Comparison of ENCODE assay signal across 9 cellular contexts in the genomic region with DNA sequence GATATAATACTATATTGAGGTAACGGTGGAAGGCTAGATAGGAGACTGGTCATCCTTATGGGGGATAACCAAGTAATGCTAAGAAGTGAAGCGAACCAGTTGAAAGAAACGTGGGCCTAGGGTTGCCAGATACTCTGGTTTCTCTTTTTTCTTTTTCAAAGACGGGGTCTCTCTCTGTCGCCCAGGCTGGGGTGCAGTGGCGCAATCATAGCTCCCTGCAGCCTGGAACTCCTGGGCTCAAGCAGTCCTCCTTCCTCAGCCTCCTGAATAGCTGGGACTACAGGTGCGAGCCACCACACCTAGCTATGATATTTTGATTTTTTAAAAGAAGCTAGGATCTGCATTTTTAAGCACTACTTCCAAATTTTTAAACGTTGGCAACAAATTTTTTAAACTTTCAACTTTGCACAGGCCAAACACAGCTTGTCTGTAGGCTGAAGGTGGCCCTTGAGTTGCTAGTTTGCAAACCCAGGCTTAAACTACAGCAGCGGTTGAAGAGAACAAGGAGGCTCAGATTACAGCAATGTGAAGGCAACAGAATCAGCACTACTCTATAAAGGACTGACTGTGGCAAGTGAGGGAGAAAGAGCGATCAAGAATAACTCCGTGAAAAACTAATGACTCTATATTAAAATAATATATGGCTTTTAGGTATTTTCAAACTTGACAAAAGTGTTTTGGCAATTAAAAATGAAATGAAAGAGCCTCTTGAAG. TPM values are rescaled to one million over a fixed set of nuclear protein-coding genes. Genes with fewer than 3 reads are reported as not detected.
A peak's percentile ranks its signal among the peaks of the same experiment; 100 is the strongest.
DNase-seq lines count a peak whose midpoint lies in the region; TF ChIP-seq lines count a peak whose summit lies in the region.
"Had no signal": no experiment of that assay in that cellular context is flagged by ENCODE, and none has a peak within 500 bp of the region (broad histone marks: within the 10 kb centered on the region; RNA-seq: fewer than 3 reads in every experiment).

No MANE protein-coding gene starts in this region.

- peak overlapping the region; percentile 95 for H3K4me2 ChIP-seq in Loucy (ENCODE audit: low read depth, low read length, poor library complexity, severe bottlenecking)
- H3K4me2 ChIP-seq in neural cell (ENCODE audit: low read length) = peak overlapping the region; percentile 79

- no peaks in the 10 kb centered on the region for H3K9me3 Mint-ChIP-seq in CD14-positive monocyte

- H4K20me1 ChIP-seq in Loucy (ENCODE audit: insufficient read depth, low read length, poor library complexity, severe bottlenecking) = no peaks in the 10 kb centered on the region
- H4K20me1 ChIP-seq in neural cell (ENCODE audit: insufficient read depth) = no peaks in the 10 kb centered on the region

- H3K9me3 ChIP-seq in Loucy (ENCODE audit: insufficient read depth, low read depth, low read length) (no peaks in the 10 kb centered on the region), neural cell (ENCODE audit: low read length) (no peaks in the 10 kb centered on the region)

- peaks cover 2 to 3% of the 10 kb centered on the region in 2 donors for H3K36me3 Mint-ChIP-seq in CD14-positive monocyte

- peak overlapping the region; percentile 94 to 96 for H3K4me3 Mint-ChIP-seq in CD14-positive monocyte

- H3K36me3 ChIP-seq in Loucy (ENCODE audit: insufficient read depth, low read length) = no peaks in the 10 kb centered on the region
- H3K36me3 ChIP-seq in neural cell (ENCODE audit: insufficient read depth, low read length) = no peaks in the 10 kb centered on the region

- H3K9ac ChIP-seq in Loucy (ENCODE audit: low read depth, low read length, poor library complexity, severe bottlenecking) (peak overlapping the region; percentile 82), neural cell (ENCODE audit: low read length) (peak overlapping the region; percentile 82)

- H3K27ac ChIP-seq in coronary artery = peak overlapping the region in 1 of 2 donors; percentile 89
- peak overlapping the region; percentile 92 for H3K27ac ChIP-seq in neural cell (ENCODE audit: low read length)

- intact Hi-C loops in CD14-positive monocyte (cut with micrococcal nuclease) = loop anchor here in 1 of 2 donors (2.0 kb wide), 1 partner anchor 13 kb away; no protein-coding TSS in a partner anchor

- no peak for TF ChIP-seq EP300 in neural cell (conservative IDR thresholded peaks at IDR 0.05; ENCODE audit: poor library complexity, severe bottlenecking)

- H3K9me2 ChIP-seq in Loucy (replicated peaks; ENCODE audit: low read depth, low read length) = no peaks in the 10 kb centered on the region
- no peaks in the 10 kb centered on the region for H3K9me2 ChIP-seq in neural cell (ENCODE audit: insufficient read depth, low read length)

- H3K27me3 ChIP-seq in Loucy (ENCODE audit: insufficient read depth, low read length, poor library complexity, severe bottlenecking) = no peaks in the 10 kb centered on the region
- no peaks in the 10 kb centered on the region for H3K27me3 ChIP-seq in neural cell (ENCODE audit: insufficient read depth, low read depth, low read length)

- no peak for TF ChIP-seq CTCF in CD14-positive monocyte (IDR thresholded peaks at IDR 0.05)
- no peak for TF ChIP-seq CTCF in Loucy (conservative IDR thresholded peaks at IDR 0.05; ENCODE audit: low read length)
- TF ChIP-seq CTCF in coronary artery (IDR thresholded peaks at IDR 0.05) = no peak
- TF ChIP-seq CTCF in neural cell (IDR thresholded peaks at IDR 0.05; ENCODE audit: poor library complexity, severe bottlenecking) = no peak

- peak overlapping the region; percentile 100; the same call in 1 of the 2 replicates for H2AFZ ChIP-seq in Loucy (ENCODE audit: low read length)
- H2AFZ ChIP-seq in neural cell (ENCODE audit: low read depth, low read length) = peak overlapping the region; percentile 76

- H3F3A ChIP-seq in Loucy (ENCODE audit: low read depth) (no peaks in the 10 kb centered on the region), neural cell (ENCODE audit: insufficient read depth, low read length, poor library complexity, severe bottlenecking) (peaks cover 3% of the 10 kb centered on the region)

- H3K4me1 Mint-ChIP-seq in CD14-positive monocyte = peaks cover 27% of the 10 kb centered on the region

- H3K4me1 ChIP-seq in Loucy (ENCODE audit: insufficient read depth, low read length, poor library complexity, severe bottlenecking) = peaks cover 15% of the 10 kb centered on the region

- H3K79me2 ChIP-seq in Loucy (ENCODE audit: insufficient read depth, low read length) (peaks cover 9% of the 10 kb centered on the region; the same call in 1 of the 2 replicates), neural cell (replicated peaks; ENCODE audit: insufficient read depth, low read length) (peaks cover 13% of the 10 kb centered on the region)

- H3K4me3 ChIP-seq in Loucy (ENCODE audit: low read length, poor library complexity, severe bottlenecking) (peak overlapping the region; percentile 98), coronary artery (peak overlapping the region; percentile 98), neural cell (ENCODE audit: low read length) (peak overlapping the region; percentile 70)

- peaks cover 2 to 7% (median 2%) of the 10 kb centered on the region in 3 donors for H3K27me3 Mint-ChIP-seq in CD14-positive monocyte (ENCODE audit: low read depth in 3 of 3)

- no peak for DNase-seq in CD14-positive monocyte (ENCODE audit: low spot score)
- no peak for DNase-seq in coronary artery (ENCODE audit: low spot score)
- DNase-seq in NCI-H2081 treated with DMSO at 0.1 percent for 48 hours (lab: John Stamatoyannopoulos, UW) = no peak
- no peak for DNase-seq in NCI-H1092 (lab: John Stamatoyannopoulos, UW)
- DNase-seq in AML-193 (lab: John Stamatoyannopoulos, UW) = no peak
- no peak for DNase-seq in superior temporal gyrus (ENCODE audit: extremely low spot score)
- DNase-seq: left cardiac atrium had no signal

- H3K27ac Mint-ChIP-seq in CD14-positive monocyte = peak overlapping the region in 2 of 7 donors; percentile 87 to 89

- TF ChIP-seq RAD21 in neural cell (conservative IDR thresholded peaks at IDR 0.05) = no peak

TF ChIP-seq in neural cell, 6 proteins besides CTCF, POLR2A, EP300 and RAD21:
- no peak for TF ChIP-seq POLR2AphosphoS5 (IDR thresholded peaks at IDR 0.05)
- no peak for TF ChIP-seq TAF1 (IDR thresholded peaks at IDR 0.05; ENCODE audit: low read depth)
- no peak for TF ChIP-seq SMC3 (conservative IDR thresholded peaks at IDR 0.05; ENCODE audit: poor library complexity)
- TF ChIP-seq, protein P1, sequence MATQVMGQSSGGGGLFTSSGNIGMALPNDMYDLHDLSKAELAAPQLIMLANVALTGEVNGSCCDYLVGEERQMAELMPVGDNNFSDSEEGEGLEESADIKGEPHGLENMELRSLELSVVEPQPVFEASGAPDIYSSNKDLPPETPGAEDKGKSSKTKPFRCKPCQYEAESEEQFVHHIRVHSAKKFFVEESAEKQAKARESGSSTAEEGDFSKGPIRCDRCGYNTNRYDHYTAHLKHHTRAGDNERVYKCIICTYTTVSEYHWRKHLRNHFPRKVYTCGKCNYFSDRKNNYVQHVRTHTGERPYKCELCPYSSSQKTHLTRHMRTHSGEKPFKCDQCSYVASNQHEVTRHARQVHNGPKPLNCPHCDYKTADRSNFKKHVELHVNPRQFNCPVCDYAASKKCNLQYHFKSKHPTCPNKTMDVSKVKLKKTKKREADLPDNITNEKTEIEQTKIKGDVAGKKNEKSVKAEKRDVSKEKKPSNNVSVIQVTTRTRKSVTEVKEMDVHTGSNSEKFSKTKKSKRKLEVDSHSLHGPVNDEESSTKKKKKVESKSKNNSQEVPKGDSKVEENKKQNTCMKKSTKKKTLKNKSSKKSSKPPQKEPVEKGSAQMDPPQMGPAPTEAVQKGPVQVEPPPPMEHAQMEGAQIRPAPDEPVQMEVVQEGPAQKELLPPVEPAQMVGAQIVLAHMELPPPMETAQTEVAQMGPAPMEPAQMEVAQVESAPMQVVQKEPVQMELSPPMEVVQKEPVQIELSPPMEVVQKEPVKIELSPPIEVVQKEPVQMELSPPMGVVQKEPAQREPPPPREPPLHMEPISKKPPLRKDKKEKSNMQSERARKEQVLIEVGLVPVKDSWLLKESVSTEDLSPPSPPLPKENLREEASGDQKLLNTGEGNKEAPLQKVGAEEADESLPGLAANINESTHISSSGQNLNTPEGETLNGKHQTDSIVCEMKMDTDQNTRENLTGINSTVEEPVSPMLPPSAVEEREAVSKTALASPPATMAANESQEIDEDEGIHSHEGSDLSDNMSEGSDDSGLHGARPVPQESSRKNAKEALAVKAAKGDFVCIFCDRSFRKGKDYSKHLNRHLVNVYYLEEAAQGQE (IDR thresholded peaks at IDR 0.05; ENCODE audit: borderline replicate concordance) = no peak
- TF ChIP-seq MXI1 (conservative IDR thresholded peaks at IDR 0.05; ENCODE audit: poor library complexity, severe bottlenecking) = no peak
- no peak for TF ChIP-seq EZH2 (IDR thresholded peaks at IDR 0.05; ENCODE audit: borderline replicate concordance, insufficient read depth, low read length, poor library complexity, severe bottlenecking)
TF ChIP-seq in neural cell: peak in this region for 0.

RNA-seq across cellular contexts. Expression of a gene that starts 1.2 kb away (rescaled TPM):
- polyA plus RNA-seq in CD14-positive monocyte (10 to 100 TPM in 1 of 2 donors, 1 to 10 TPM in 1; 8.6 to 13.5 TPM), neural cell (16.1 and 22.8 TPM in 2 replicates)
- polyA minus RNA-seq in neural cell = 41.1 and 42.6 TPM in 2 replicates

RNA-seq across cellular contexts. Expression of a gene that starts 11.8 kb away (rescaled TPM):
- polyA plus RNA-seq in CD14-positive monocyte (10 to 100 TPM; 59.4 to 73.2 TPM), neural cell (74.7 and 87.0 TPM in 2 replicates)
- polyA minus RNA-seq in neural cell = 98.4 and 138 TPM in 2 replicates

RNA-seq across cellular contexts. Expression of a gene that starts 53.1 kb away (rescaled TPM):
- polyA plus RNA-seq in CD14-positive monocyte (1 to 10 TPM; 4.1 to 7.4 TPM), neural cell (36.2 and 41.4 TPM in 2 replicates)
- 128 and 135 TPM in 2 replicates for polyA minus RNA-seq in neural cell
